1 cellular context compared by ENCODE assay signal in the genomic region with DNA sequence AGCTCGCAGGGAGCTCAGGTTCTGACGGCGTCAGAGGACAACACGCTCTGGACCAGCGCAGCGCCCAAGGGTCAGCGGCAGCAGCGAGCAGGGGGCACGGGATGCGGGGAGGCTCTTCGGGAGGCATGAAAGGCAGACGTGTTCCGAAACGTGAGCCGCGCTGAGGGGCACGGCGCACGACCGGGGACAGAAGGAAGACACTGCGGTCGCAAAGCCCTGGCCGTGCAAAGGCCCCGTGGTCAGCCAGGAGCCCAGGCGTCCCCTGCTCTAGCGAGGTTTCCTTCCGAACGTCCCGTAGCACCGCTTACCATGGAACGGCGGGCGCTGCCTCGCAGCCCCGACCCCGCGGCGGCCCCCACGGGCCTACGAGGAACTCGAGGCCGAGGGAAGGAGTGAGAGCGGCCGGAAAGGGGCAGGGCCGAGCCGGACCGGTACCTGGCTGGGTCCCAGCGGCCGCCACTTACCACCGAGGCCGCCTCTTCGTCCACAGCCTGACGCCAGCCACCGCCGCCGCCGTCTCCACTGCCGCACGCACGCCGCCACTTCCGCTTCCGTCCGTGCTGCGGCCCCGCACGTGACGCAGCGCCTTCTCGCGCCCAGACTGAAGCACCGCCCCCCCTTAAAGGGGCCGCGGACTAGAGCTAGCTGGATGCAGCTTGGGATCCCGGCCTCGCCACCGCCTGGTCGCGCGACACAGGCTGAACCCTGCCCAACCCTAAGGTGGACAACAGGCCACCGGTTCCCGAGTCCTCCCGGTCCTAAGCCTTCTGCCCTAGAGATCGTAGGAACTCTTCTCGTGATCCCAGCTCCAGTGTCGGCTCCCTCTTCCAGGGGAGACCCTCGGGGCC.
TF ChIP-seq lines count a peak whose summit lies in the region.

No MANE protein-coding gene starts in this region.

TF ChIP-seq in HepG2, 621 proteins besides CTCF, POLR2A, EP300 and RAD21 (continued from another document and continues in another):
- TF ChIP-seq, protein P1, sequence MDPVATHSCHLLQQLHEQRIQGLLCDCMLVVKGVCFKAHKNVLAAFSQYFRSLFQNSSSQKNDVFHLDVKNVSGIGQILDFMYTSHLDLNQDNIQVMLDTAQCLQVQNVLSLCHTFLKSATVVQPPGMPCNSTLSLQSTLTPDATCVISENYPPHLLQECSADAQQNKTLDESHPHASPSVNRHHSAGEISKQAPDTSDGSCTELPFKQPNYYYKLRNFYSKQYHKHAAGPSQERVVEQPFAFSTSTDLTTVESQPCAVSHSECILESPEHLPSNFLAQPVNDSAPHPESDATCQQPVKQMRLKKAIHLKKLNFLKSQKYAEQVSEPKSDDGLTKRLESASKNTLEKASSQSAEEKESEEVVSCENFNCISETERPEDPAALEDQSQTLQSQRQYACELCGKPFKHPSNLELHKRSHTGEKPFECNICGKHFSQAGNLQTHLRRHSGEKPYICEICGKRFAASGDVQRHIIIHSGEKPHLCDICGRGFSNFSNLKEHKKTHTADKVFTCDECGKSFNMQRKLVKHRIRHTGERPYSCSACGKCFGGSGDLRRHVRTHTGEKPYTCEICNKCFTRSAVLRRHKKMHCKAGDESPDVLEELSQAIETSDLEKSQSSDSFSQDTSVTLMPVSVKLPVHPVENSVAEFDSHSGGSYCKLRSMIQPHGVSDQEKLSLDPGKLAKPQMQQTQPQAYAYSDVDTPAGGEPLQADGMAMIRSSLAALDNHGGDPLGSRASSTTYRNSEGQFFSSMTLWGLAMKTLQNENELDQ (CRISPR knock-in tag; IDR thresholded peaks at IDR 0.05; ENCODE audit: borderline replicate concordance): 0 out of 2 replicates have a peak, but pooled peaks have one; percentile 39
- TF ChIP-seq CAMTA2 (CRISPR knock-in tag; IDR thresholded peaks at IDR 0.05; ENCODE audit: borderline replicate concordance): no peak
- TF ChIP-seq HNRNPLL (IDR thresholded peaks at IDR 0.05; ENCODE audit: low read depth, low read length, poor library complexity, severe bottlenecking): peak; percentile 91
- peak; percentile 55; the same call in 1 of the 2 replicates for TF ChIP-seq ZNF557 (CRISPR knock-in tag; IDR thresholded peaks at IDR 0.05)
- TF ChIP-seq HMGA1 (CRISPR knock-in tag; conservative IDR thresholded peaks at IDR 0.05): no peak
- TF ChIP-seq, protein P2, sequence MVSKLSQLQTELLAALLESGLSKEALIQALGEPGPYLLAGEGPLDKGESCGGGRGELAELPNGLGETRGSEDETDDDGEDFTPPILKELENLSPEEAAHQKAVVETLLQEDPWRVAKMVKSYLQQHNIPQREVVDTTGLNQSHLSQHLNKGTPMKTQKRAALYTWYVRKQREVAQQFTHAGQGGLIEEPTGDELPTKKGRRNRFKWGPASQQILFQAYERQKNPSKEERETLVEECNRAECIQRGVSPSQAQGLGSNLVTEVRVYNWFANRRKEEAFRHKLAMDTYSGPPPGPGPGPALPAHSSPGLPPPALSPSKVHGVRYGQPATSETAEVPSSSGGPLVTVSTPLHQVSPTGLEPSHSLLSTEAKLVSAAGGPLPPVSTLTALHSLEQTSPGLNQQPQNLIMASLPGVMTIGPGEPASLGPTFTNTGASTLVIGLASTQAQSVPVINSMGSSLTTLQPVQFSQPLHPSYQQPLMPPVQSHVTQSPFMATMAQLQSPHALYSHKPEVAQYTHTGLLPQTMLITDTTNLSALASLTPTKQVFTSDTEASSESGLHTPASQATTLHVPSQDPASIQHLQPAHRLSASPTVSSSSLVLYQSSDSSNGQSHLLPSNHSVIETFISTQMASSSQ (IDR thresholded peaks at IDR 0.05; ENCODE audit: low read depth): no peak
- TF ChIP-seq, protein P2 (CRISPR knock-in tag; IDR thresholded peaks at IDR 0.05; ENCODE audit: borderline replicate concordance): peak; percentile 83; the same call in 1 of the 2 replicates
- no peak for TF ChIP-seq KDM1A (CRISPR knock-in tag; IDR thresholded peaks at IDR 0.05)
- no peak for TF ChIP-seq SNAPC2 (CRISPR knock-in tag; IDR thresholded peaks at IDR 0.05)
- TF ChIP-seq, protein P3, sequence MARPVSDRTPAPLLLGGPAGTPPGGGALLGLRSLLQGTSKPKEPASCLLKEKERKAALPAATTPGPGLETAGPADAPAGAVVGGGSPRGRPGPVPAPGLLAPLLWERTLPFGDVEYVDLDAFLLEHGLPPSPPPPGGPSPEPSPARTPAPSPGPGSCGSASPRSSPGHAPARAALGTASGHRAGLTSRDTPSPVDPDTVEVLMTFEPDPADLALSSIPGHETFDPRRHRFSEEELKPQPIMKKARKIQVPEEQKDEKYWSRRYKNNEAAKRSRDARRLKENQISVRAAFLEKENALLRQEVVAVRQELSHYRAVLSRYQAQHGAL (CRISPR knock-in tag; IDR thresholded peaks at IDR 0.05; ENCODE audit: not compliant biosample characterization): peak; percentile 49
- TF ChIP-seq ZNF337 (CRISPR knock-in tag; IDR thresholded peaks at IDR 0.05; ENCODE audit: borderline replicate concordance, low read depth): peak; percentile 80; the same call in 1 of the 2 replicates
- no peak for TF ChIP-seq ZNF496 (CRISPR knock-in tag; IDR thresholded peaks at IDR 0.05; ENCODE audit: insufficient replicate concordance)
- TF ChIP-seq ZSCAN31 (CRISPR knock-in tag; IDR thresholded peaks at IDR 0.05; ENCODE audit: low read depth): 0 out of 2 replicates have a peak, but pooled peaks have one; percentile 81
- TF ChIP-seq, protein P4, sequence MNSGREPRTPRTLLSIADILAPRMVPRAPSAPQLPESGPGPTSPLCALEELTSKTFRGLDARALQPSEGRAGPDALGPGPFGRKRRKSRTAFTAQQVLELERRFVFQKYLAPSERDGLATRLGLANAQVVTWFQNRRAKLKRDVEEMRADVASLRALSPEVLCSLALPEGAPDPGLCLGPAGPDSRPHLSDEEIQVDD (CRISPR knock-in tag; IDR thresholded peaks at IDR 0.05; ENCODE audit: borderline replicate concordance): no peak
- TF ChIP-seq ZNF282 (IDR thresholded peaks at IDR 0.05; ENCODE audit: partially characterized antibody): no peak
- TF ChIP-seq, protein P5, sequence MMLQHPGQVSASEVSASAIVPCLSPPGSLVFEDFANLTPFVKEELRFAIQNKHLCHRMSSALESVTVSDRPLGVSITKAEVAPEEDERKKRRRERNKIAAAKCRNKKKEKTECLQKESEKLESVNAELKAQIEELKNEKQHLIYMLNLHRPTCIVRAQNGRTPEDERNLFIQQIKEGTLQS (CRISPR knock-in tag; IDR thresholded peaks at IDR 0.05): no peak
- no peak for TF ChIP-seq ZBTB8A (CRISPR knock-in tag; IDR thresholded peaks at IDR 0.05; ENCODE audit: borderline replicate concordance, low read depth)
- TF ChIP-seq, protein P6, sequence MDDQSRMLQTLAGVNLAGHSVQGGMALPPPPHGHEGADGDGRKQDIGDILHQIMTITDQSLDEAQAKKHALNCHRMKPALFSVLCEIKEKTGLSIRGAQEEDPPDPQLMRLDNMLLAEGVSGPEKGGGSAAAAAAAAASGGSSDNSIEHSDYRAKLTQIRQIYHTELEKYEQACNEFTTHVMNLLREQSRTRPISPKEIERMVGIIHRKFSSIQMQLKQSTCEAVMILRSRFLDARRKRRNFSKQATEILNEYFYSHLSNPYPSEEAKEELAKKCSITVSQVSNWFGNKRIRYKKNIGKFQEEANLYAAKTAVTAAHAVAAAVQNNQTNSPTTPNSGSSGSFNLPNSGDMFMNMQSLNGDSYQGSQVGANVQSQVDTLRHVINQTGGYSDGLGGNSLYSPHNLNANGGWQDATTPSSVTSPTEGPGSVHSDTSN (CRISPR knock-in tag; IDR thresholded peaks at IDR 0.05; ENCODE audit: borderline replicate concordance): no peak
- TF ChIP-seq KLF6 (CRISPR knock-in tag; IDR thresholded peaks at IDR 0.05): no peak
- TF ChIP-seq ZNF644 (CRISPR knock-in tag; IDR thresholded peaks at IDR 0.05; ENCODE audit: low read depth): no peak
- peak; percentile 89 for TF ChIP-seq ZSCAN29 (CRISPR knock-in tag; conservative IDR thresholded peaks at IDR 0.05)
- no peak for TF ChIP-seq PCBP2 (optimal IDR thresholded peaks at IDR 0.05; ENCODE audit: low read depth, low read length, poor library complexity, severe bottlenecking)
- peak; percentile 55; the same call in 1 of the 2 replicates for TF ChIP-seq ZNF780A (CRISPR knock-in tag; IDR thresholded peaks at IDR 0.05)
- TF ChIP-seq, protein P7, sequence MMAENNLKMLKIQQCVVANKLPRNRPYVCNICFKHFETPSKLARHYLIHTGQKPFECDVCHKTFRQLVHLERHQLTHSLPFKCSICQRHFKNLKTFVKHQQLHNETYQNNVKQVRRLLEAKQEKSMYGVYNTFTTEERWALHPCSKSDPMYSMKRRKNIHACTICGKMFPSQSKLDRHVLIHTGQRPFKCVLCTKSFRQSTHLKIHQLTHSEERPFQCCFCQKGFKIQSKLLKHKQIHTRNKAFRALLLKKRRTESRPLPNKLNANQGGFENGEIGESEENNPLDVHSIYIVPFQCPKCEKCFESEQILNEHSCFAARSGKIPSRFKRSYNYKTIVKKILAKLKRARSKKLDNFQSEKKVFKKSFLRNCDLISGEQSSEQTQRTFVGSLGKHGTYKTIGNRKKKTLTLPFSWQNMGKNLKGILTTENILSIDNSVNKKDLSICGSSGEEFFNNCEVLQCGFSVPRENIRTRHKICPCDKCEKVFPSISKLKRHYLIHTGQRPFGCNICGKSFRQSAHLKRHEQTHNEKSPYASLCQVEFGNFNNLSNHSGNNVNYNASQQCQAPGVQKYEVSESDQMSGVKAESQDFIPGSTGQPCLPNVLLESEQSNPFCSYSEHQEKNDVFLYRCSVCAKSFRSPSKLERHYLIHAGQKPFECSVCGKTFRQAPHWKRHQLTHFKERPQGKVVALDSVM (CRISPR knock-in tag; IDR thresholded peaks at IDR 0.05): 0 out of 2 replicates have a peak, but pooled peaks have one; percentile 14
- TF ChIP-seq ERF (CRISPR knock-in tag; IDR thresholded peaks at IDR 0.05): peak; percentile 96
- TF ChIP-seq, protein P8, sequence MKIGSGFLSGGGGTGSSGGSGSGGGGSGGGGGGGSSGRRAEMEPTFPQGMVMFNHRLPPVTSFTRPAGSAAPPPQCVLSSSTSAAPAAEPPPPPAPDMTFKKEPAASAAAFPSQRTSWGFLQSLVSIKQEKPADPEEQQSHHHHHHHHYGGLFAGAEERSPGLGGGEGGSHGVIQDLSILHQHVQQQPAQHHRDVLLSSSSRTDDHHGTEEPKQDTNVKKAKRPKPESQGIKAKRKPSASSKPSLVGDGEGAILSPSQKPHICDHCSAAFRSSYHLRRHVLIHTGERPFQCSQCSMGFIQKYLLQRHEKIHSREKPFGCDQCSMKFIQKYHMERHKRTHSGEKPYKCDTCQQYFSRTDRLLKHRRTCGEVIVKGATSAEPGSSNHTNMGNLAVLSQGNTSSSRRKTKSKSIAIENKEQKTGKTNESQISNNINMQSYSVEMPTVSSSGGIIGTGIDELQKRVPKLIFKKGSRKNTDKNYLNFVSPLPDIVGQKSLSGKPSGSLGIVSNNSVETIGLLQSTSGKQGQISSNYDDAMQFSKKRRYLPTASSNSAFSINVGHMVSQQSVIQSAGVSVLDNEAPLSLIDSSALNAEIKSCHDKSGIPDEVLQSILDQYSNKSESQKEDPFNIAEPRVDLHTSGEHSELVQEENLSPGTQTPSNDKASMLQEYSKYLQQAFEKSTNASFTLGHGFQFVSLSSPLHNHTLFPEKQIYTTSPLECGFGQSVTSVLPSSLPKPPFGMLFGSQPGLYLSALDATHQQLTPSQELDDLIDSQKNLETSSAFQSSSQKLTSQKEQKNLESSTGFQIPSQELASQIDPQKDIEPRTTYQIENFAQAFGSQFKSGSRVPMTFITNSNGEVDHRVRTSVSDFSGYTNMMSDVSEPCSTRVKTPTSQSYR (CRISPR knock-in tag; IDR thresholded peaks at IDR 0.05; ENCODE audit: borderline replicate concordance): peak; percentile 35; the same call in 1 of the 2 replicates
- 0 out of 2 replicates have a peak, but pooled peaks have one; percentile 68 for TF ChIP-seq ZNF598 (CRISPR knock-in tag; IDR thresholded peaks at IDR 0.05; ENCODE audit: borderline replicate concordance)
- TF ChIP-seq FOSL2 (CRISPR knock-in tag; IDR thresholded peaks at IDR 0.05): peak; percentile 65; the same call in 1 of the 2 replicates
- peak; percentile 83; the same call in 1 of the 2 replicates for TF ChIP-seq KDM4B (CRISPR knock-in tag; IDR thresholded peaks at IDR 0.05)
- TF ChIP-seq, protein P9, sequence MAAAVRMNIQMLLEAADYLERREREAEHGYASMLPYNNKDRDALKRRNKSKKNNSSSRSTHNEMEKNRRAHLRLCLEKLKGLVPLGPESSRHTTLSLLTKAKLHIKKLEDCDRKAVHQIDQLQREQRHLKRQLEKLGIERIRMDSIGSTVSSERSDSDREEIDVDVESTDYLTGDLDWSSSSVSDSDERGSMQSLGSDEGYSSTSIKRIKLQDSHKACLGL (CRISPR knock-in tag; IDR thresholded peaks at IDR 0.05): peak; percentile 84; the same call in 1 of the 2 replicates
- TF ChIP-seq, protein P10, sequence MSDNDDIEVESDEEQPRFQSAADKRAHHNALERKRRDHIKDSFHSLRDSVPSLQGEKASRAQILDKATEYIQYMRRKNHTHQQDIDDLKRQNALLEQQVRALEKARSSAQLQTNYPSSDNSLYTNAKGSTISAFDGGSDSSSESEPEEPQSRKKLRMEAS (IDR thresholded peaks at IDR 0.05): peak; percentile 97
- no peak for TF ChIP-seq THYN1 (CRISPR knock-in tag; IDR thresholded peaks at IDR 0.05; ENCODE audit: borderline replicate concordance, low read depth)
- peak; percentile 41; the same call in 1 of the 2 replicates for TF ChIP-seq ARHGAP35 (CRISPR knock-in tag; IDR thresholded peaks at IDR 0.05; ENCODE audit: borderline replicate concordance)
- TF ChIP-seq ZBTB7A (CRISPR knock-in tag; IDR thresholded peaks at IDR 0.05): peak; percentile 66; the same call in 1 of the 2 replicates
- no peak for TF ChIP-seq ZNF136 (CRISPR knock-in tag; IDR thresholded peaks at IDR 0.05; ENCODE audit: low read depth)
